1 cellular context compared by ENCODE assay signal in genomic region chr11:70481625-70482528, GRCh38.
A peak's percentile ranks its signal among the peaks of the same experiment; 100 is the strongest.
TF ChIP-seq lines count a peak whose summit lies in the region.

No MANE protein-coding gene starts in this region.

TF ChIP-seq in Ishikawa, 13 proteins besides CTCF, POLR2A, EP300 and RAD21 (continued from another document):
- TF ChIP-seq REST (IDR thresholded peaks at IDR 0.05; ENCODE audit: low read depth) = no peak
- peak; percentile 61 for TF ChIP-seq NFIC (IDR thresholded peaks at IDR 0.05)
- no peak for TF ChIP-seq TAF1 (IDR thresholded peaks at IDR 0.05; ENCODE audit: low read depth)
